Comparison of ENCODE assay signal across 18 cellular contexts in genomic region chr7:155220881-155221280, GRCh38.
"Had no signal": no experiment of that assay in that cellular context is flagged by ENCODE, and none has a peak within 500 bp of the region (broad histone marks: within the 10 kb centered on the region; RNA-seq: fewer than 3 reads in every experiment).

No MANE protein-coding gene starts in this region.

- H3K9me3 Mint-ChIP-seq: dendritic cell treated with granulocyte-macrophage colony-stimulating factor and Interleukin-4, amounts not matched to agents 40 ng/mL and 50 ng/mL, for 4 days; effector memory CD8-positive, alpha-beta T cell; naive thymus-derived CD8-positive, alpha-beta T cell; stimulated activated naive B cell treated with anti-CD40 and anti-IgM and Interleukin-4, amounts not matched to agents 10 μg/mL and 1 μg/mL and 100 μg/mL, for 72 hours; stimulated activated naive CD8-positive, alpha-beta T cell treated with anti-CD3 and anti-CD28 coated beads, Interleukin-15, amount 100 ng/mL, for 72 hours had no signal

- H3K9me3 ChIP-seq: esophagus muscularis mucosa, gastrocnemius medialis, mucosa of descending colon, right atrium auricular region, testis, tibial nerve had no signal

- H3K4me1 Mint-ChIP-seq: stimulated activated naive B cell treated with anti-CD40 and anti-IgM and Interleukin-4, amounts not matched to agents 10 μg/mL and 1 μg/mL and 100 μg/mL, for 72 hours had no signal

- H3K36me3 Mint-ChIP-seq: naive thymus-derived CD8-positive, alpha-beta T cell; stimulated activated naive B cell treated with anti-CD40 and anti-IgM and Interleukin-4, amounts not matched to agents 10 μg/mL and 1 μg/mL and 100 μg/mL, for 72 hours had no signal

- H3K27ac Mint-ChIP-seq: dendritic cell treated with granulocyte-macrophage colony-stimulating factor and Interleukin-4, amounts not matched to agents 40 ng/mL and 50 ng/mL, for 4 days; effector memory CD8-positive, alpha-beta T cell; stimulated activated naive B cell treated with anti-CD40 and anti-IgM and Interleukin-4, amounts not matched to agents 10 μg/mL and 1 μg/mL and 100 μg/mL, for 72 hours had no signal

- H3K27ac ChIP-seq: cardiac muscle cell, epithelial cell of prostate, esophagus muscularis mucosa, gastrocnemius medialis, right atrium auricular region, testis, tibial nerve had no signal

- H3K4me1 ChIP-seq: esophagus muscularis mucosa, gastrocnemius medialis, right atrium auricular region, testis, tibial nerve had no signal

- ATAC-seq: effector memory CD8-positive, alpha-beta T cell; gastrocnemius medialis; mucosa of descending colon; naive thymus-derived CD8-positive, alpha-beta T cell; stimulated activated naive B cell treated with anti-CD40 and anti-IgM and Interleukin-4, amounts not matched to agents 10 μg/mL and 1 μg/mL and 100 μg/mL, for 72 hours had no signal

- H3K4me3 ChIP-seq: cardiac muscle cell, esophagus muscularis mucosa, gastrocnemius medialis, mucosa of descending colon, right atrium auricular region, testis, tibial nerve had no signal

- H3K27me3 ChIP-seq: cardiac muscle cell, right atrium auricular region, testis had no signal

- H3K36me3 ChIP-seq: cardiac muscle cell, esophagus muscularis mucosa, gastrocnemius medialis, right atrium auricular region, tibial nerve had no signal

- DNase-seq: effector memory CD8-positive, alpha-beta T cell; gastrocnemius medialis; glutamatergic neuron; kidney glomerular epithelial cell; mammary epithelial cell; mucosa of descending colon; naive thymus-derived CD8-positive, alpha-beta T cell; stimulated activated CD4-positive, alpha-beta T cell treated with anti-CD3 and anti-CD28 coated beads, Interleukin-2, amount 100 ng/mL, for 24 hours; stimulated activated CD4-positive, alpha-beta T cell treated with anti-CD3 and anti-CD28 coated beads, Interleukin-4, amount 100 ng/mL, for 4 hours; stimulated activated naive B cell treated with anti-CD40 and anti-IgM and Interleukin-4, amounts not matched to agents 10 μg/mL and 1 μg/mL and 100 μg/mL, for 72 hours; stimulated activated naive CD8-positive, alpha-beta T cell treated with anti-CD3 and anti-CD28 coated beads, Interleukin-15, amount 100 ng/mL, for 72 hours; testis had no signal

- H3K4me3 Mint-ChIP-seq: dendritic cell treated with granulocyte-macrophage colony-stimulating factor and Interleukin-4, amounts not matched to agents 40 ng/mL and 50 ng/mL, for 4 days; effector memory CD8-positive, alpha-beta T cell; naive thymus-derived CD8-positive, alpha-beta T cell; stimulated activated naive B cell treated with anti-CD40 and anti-IgM and Interleukin-4, amounts not matched to agents 10 μg/mL and 1 μg/mL and 100 μg/mL, for 72 hours; stimulated activated naive CD8-positive, alpha-beta T cell treated with anti-CD3 and anti-CD28 coated beads, Interleukin-15, amount 100 ng/mL, for 72 hours had no signal
